In genomic region chr2:188437537-188437936, GRCh38 we compare ENCODE assay signal across 20 cellular contexts.
DNase-seq lines count a peak whose midpoint lies in the region; ATAC-seq, FAIRE-seq and TF ChIP-seq lines count a peak whose summit lies in the region.
"Had no signal": no experiment of that assay in that cellular context is flagged by ENCODE, and none has a peak within 500 bp of the region (broad histone marks: within the 10 kb centered on the region; RNA-seq: fewer than 3 reads in every experiment).

No MANE protein-coding gene starts in this region.

- ATAC-seq in A549, result no peak
- ATAC-seq: CD8-positive, alpha-beta T cell had no signal

- no peak overlapping the region for H2BK12ac ChIP-seq in H1 (ENCODE audit: low read depth, low read length)

- H3K4me2 ChIP-seq in A549, result no peak overlapping the region
- no peak overlapping the region for H3K4me2 ChIP-seq in H1 (ENCODE audit: insufficient read depth in 1 of 2, low read depth in 2 of 2, low read length in 2 of 2)
- H3K4me2 ChIP-seq: BLaER1 treated with 17β-estradiol and CSF1 and Interleukin-3, amounts not matched to agents 10 nM and 100 nM had no signal

- no peak overlapping the region for H2AK5ac ChIP-seq in H1 (ENCODE audit: low read depth, low read length)

- no peak for DNase-seq in A549 (ENCODE audit: low read depth in 1 of 2, low spot score in 1 of 2)
- DNase-seq in H54 (ENCODE audit: insufficient read length, low spot score), result no peak
- DNase-seq in HTR-8/SVneo (ENCODE audit: insufficient read length, low spot score), result no peak
- no peak for DNase-seq in H1 (ENCODE audit: low read depth in 1 of 2, low spot score in 2 of 2)
- DNase-seq in NCI-H146 treated with DMSO at 0.1 percent for 48 hours (lab: John Stamatoyannopoulos, UW; ENCODE audit: unreplicated experiment), result no peak
- no peak for DNase-seq in NCI-H82 treated with DMSO at 0.1 percent for 48 hours (lab: John Stamatoyannopoulos, UW; ENCODE audit: unreplicated experiment)
- no peak for DNase-seq in NCI-H2029 (lab: John Stamatoyannopoulos, UW)
- DNase-seq: 8988T; AML-193; Caco-2; Calu3; CD4-positive, alpha-beta T cell; CD8-positive, alpha-beta T cell; DMS79 treated with DMSO at 0.1 percent for 48 hours; GF-D8 had no signal

- no peak overlapping the region for H3K14ac ChIP-seq in H1 (ENCODE audit: insufficient read length)

- no peak for TF ChIP-seq CTCF in A549 (IDR thresholded peaks at IDR 0.05)
- no peak for TF ChIP-seq CTCF in H1 (IDR thresholded peaks at IDR 0.05; ENCODE audit: control extremely low read depth in 1 of 3, insufficient read depth in 1 of 3, low read depth in 1 of 3, low read length in 3 of 3)

- POLR2A ChIA-PET in A549 (lab: Yijun Ruan, JAX) (no interaction called here), H1 (lab: Charles Lee; ENCODE audit: partially characterized antibody) (no interaction called here)

- no peak overlapping the region for H2AFZ ChIP-seq in H1 (ENCODE audit: low read length)

- H3K23ac ChIP-seq in H1 (ENCODE audit: insufficient read length), result no peak overlapping the region

- H4K20me1 ChIP-seq in H1 (replicated peaks in 1 of 2; ENCODE audit: control insufficient read depth in 1 of 2, insufficient read depth in 2 of 2, low read length in 2 of 2), result no peaks in the 10 kb centered on the region
- H4K20me1 ChIP-seq: BLaER1 treated with 17β-estradiol and CSF1 and Interleukin-3, amounts not matched to agents 10 nM and 100 nM had no signal

- peaks cover 0 to 82% of the 10 kb centered on the region in 2 experiments; a peak in 2 of 4 replicates for H3K79me2 ChIP-seq in H1 (ENCODE audit: control insufficient read depth in 1 of 2, insufficient read depth in 2 of 2, low read length in 2 of 2)

- H3K9ac ChIP-seq in H1 (replicated peaks in 1 of 4; ENCODE audit: extremely low read depth in 1 of 4, low read depth in 3 of 4, low read length in 3 of 4), result no peak overlapping the region
- H3K9ac ChIP-seq: BLaER1 treated with 17β-estradiol and CSF1 and Interleukin-3, amounts not matched to agents 10 nM and 100 nM had no signal

- H3K18ac ChIP-seq in H1 (ENCODE audit: extremely low read depth, low read length), result no peak overlapping the region

- no peak overlapping the region for H4K91ac ChIP-seq in H1 (replicated peaks; ENCODE audit: insufficient read length, low read length)

- TF ChIP-seq EP300 in A549 (IDR thresholded peaks at IDR 0.05), result no peak
- no peak for TF ChIP-seq EP300 in H1 (IDR thresholded peaks at IDR 0.05; ENCODE audit: borderline replicate concordance in 1 of 2, low read depth in 2 of 2, low read length in 2 of 2)

- no peak overlapping the region for H3K56ac ChIP-seq in H1 (replicated peaks; ENCODE audit: insufficient read length, low read depth, low read length)

- TF ChIP-seq RAD21 in A549 (conservative IDR thresholded peaks at IDR 0.05 in 1 of 2, IDR thresholded peaks at IDR 0.05 in 1 of 2) (no peak), H1 (IDR thresholded peaks at IDR 0.05 in 1 of 2, conservative IDR thresholded peaks at IDR 0.05 in 1 of 2; ENCODE audit: low read depth in 2 of 2, low read length in 2 of 2) (no peak)

- no peak overlapping the region for H3K4me3 ChIP-seq in A549
- no peak overlapping the region for H3K4me3 ChIP-seq in H1 (ENCODE audit: extremely low read depth in 1 of 4, insufficient read depth in 2 of 4, low read depth in 3 of 4, low read length in 4 of 4)
- H3K4me3 ChIP-seq: BLaER1 treated with 17β-estradiol and CSF1 and Interleukin-3, amounts not matched to agents 10 nM and 100 nM had no signal

- 95% methylated on average over 3 of the region's 3 CpGs for WGBS in A549 (ENCODE audit: missing lambda C conversion rate)
- WGBS in H1 (ENCODE audit: extremely low coverage in 1 of 2, insufficient coverage in 1 of 2, insufficient read length in 1 of 2, insufficient replicate concordance in 2 of 2, low coverage in 1 of 2, low lambda C conversion rate in 2 of 2, missing lambda C conversion rate in 1 of 2), 2 experiments, result 92% methylated on average over 3 of the region's 3 CpGs; no CpG with 5 or more reads in 1 of the 2 experiments

- H3K9me3 ChIP-seq in A549, result no peaks in the 10 kb centered on the region
- no peaks in the 10 kb centered on the region for H3K9me3 ChIP-seq in H1 (ENCODE audit: insufficient read depth in 2 of 2, low read depth in 1 of 2, low read length in 1 of 2)
- H3K9me3 ChIP-seq: BLaER1 treated with 17β-estradiol and CSF1 and Interleukin-3, amounts not matched to agents 10 nM and 100 nM; Caco-2 had no signal

- no peak overlapping the region for H2BK20ac ChIP-seq in H1 (ENCODE audit: low read length)

- H3K23me2 ChIP-seq in H1 (ENCODE audit: low read depth, low read length), result no peaks in the 10 kb centered on the region

- H2BK5ac ChIP-seq in H1 (ENCODE audit: low read depth, low read length), result no peak overlapping the region

- no peaks in the 10 kb centered on the region for H3K27me3 ChIP-seq in H1 (replicated peaks in 1 of 4; ENCODE audit: control insufficient read depth in 3 of 4, extremely low read depth in 1 of 4, insufficient read depth in 3 of 4, low read length in 3 of 4)
- H3K27me3 ChIP-seq: BLaER1 treated with 17β-estradiol and CSF1 and Interleukin-3, amounts not matched to agents 10 nM and 100 nM had no signal

- no peak overlapping the region for H4K5ac ChIP-seq in H1 (ENCODE audit: insufficient read length, low read depth, low read length)

- no peak overlapping the region for H2BK15ac ChIP-seq in H1 (ENCODE audit: low read length)

- H3K4me1 ChIP-seq in A549, result peaks cover 26% of the 10 kb centered on the region
- H3K4me1 ChIP-seq in H1 (replicated peaks in 1 of 4; ENCODE audit: control insufficient read depth in 3 of 4, insufficient read depth in 4 of 4, low read length in 3 of 4), result peaks cover 0 to 20% (median 7%) of the 10 kb centered on the region in 4 experiments; a peak in 4 of 7 replicates
- H3K4me1 ChIP-seq: Caco-2 had no signal

- H3K4ac ChIP-seq in H1 (replicated peaks; ENCODE audit: insufficient read length, low read depth, low read length), result no peak overlapping the region

- H2BK120ac ChIP-seq in H1 (replicated peaks; ENCODE audit: low read depth, low read length), result no peak overlapping the region

- CTCF ChIA-PET in A549 (lab: Yijun Ruan, JAX) (interaction anchor here (0.8 kb wide), 1 partner anchor 595 kb away, joined by 3 read pairs; no protein-coding TSS in a partner anchor), H1 (lab: Charles Lee; ENCODE audit: partially characterized antibody) (no interaction called here)

- FAIRE-seq in A549 (lab: Jason Lieb, UNC), result no peak
- peak; percentile 36 for FAIRE-seq in H54 (lab: Jason Lieb, UNC)
- FAIRE-seq in HTR-8/SVneo (lab: Jason Lieb, UNC), result peak; percentile 40
- FAIRE-seq in H1 (lab: Jason Lieb, UNC), result no peak
- FAIRE-seq: D721Med, GM12891, GM19239 had no signal

- H3K36me3 ChIP-seq in H1 (ENCODE audit: control insufficient read depth in 2 of 4, insufficient read depth in 4 of 4, low read length in 3 of 4), result no peaks in the 10 kb centered on the region
- H3K36me3 ChIP-seq: BLaER1 treated with 17β-estradiol and CSF1 and Interleukin-3, amounts not matched to agents 10 nM and 100 nM had no signal

- H3K79me1 ChIP-seq in H1 (ENCODE audit: low read depth, low read length), result no peaks in the 10 kb centered on the region; the same call in 1 of the 2 replicates

- TF ChIP-seq POLR2A in A549 (IDR thresholded peaks at IDR 0.05; ENCODE audit: low read length), result no peak
- no peak for TF ChIP-seq POLR2A in H54 (IDR thresholded peaks at IDR 0.05; ENCODE audit: low read depth, low read length)
- TF ChIP-seq POLR2A in H1 (IDR thresholded peaks at IDR 0.05; ENCODE audit: control extremely low read depth in 1 of 2, low read depth in 2 of 2, low read length in 2 of 2), result no peak

- H4K8ac ChIP-seq in H1 (ENCODE audit: extremely low read depth, insufficient read depth, low read length), result no peak overlapping the region

- H3K27ac ChIP-seq in A549 (no peak overlapping the region), H1 (ENCODE audit: low read depth, low read length) (no peak overlapping the region)
- H3K27ac ChIP-seq: BLaER1 treated with 17β-estradiol and CSF1 and Interleukin-3, amounts not matched to agents 10 nM and 100 nM; C4-2B had no signal

TF ChIP-seq in A549, 52 proteins besides CTCF, POLR2A, EP300 and RAD21:
- TF ChIP-seq MAZ (IDR thresholded peaks at IDR 0.05; ENCODE audit: borderline replicate concordance, low read depth, low read length), result no peak
- TF ChIP-seq CBX2 (IDR thresholded peaks at IDR 0.05; ENCODE audit: borderline replicate concordance, low read depth), result no peak
- TF ChIP-seq KDM1A (IDR thresholded peaks at IDR 0.05; ENCODE audit: low read depth), result peak; percentile 86; the same call in 1 of the 2 replicates

TF ChIP-seq in H1, 55 proteins besides CTCF, POLR2A, EP300 and RAD21 (continues in another document):
- TF ChIP-seq TBP (IDR thresholded peaks at IDR 0.05; ENCODE audit: low read depth, low read length) (no peak), KDM1A (IDR thresholded peaks at IDR 0.05; ENCODE audit: borderline replicate concordance, low read length) (peak; percentile 77)

Comparison
In these comparisons a context has a peak if more than half of its experiments do, and no peak if none do; other contexts are left out.
1. Of the 18 proteins assayed by ChIP-seq in both H1 and A549: peak only in H1: none; only in A549: none; in both: KDM1A; in neither: 17.